Comparison of ENCODE assay signal across 9 cellular contexts in genomic region chr22:27866136-27867091, GRCh38. TPM values are rescaled to one million over a fixed set of nuclear protein-coding genes. Genes with fewer than 3 reads are reported as not detected.
A peak's percentile ranks its signal among the peaks of the same experiment; 100 is the strongest.
DNase-seq lines count a peak whose midpoint lies in the region; TF ChIP-seq lines count a peak whose summit lies in the region.
"Had no signal": no experiment of that assay in that cellular context is flagged by ENCODE, and none has a peak within 500 bp of the region (broad histone marks: within the 10 kb centered on the region; RNA-seq: fewer than 3 reads in every experiment).

No MANE protein-coding gene starts in this region.

- no peaks in the 10 kb centered on the region for H3K27me3 ChIP-seq in muscle layer of duodenum (ENCODE audit: low read depth, low read length)

- no peaks in the 10 kb centered on the region for H3K9me3 ChIP-seq in muscle layer of duodenum (ENCODE audit: control insufficient read depth in 1 of 2, low read length in 2 of 2)

- POLR2A ChIA-PET in GM10248 (lab: Yijun Ruan, JAX), result no interaction called here

- H3K4me1 ChIP-seq in muscle layer of duodenum (ENCODE audit: control insufficient read depth in 1 of 2, insufficient read depth in 2 of 2, low read length in 2 of 2), result peaks cover 34 to 35% of the 10 kb centered on the region in 2 donors

- H3K27ac ChIP-seq in muscle layer of duodenum (ENCODE audit: low read length), result peak overlapping the region; percentile 88

- peak overlapping the region in 1 of 2 donors; percentile 1 for H3K4me3 ChIP-seq in muscle layer of duodenum (ENCODE audit: low read depth in 1 of 2, low read length in 2 of 2)

- H3K36me3 ChIP-seq in muscle layer of duodenum (ENCODE audit: control insufficient read depth in 1 of 2, insufficient read depth in 2 of 2, low read length in 2 of 2), result peaks cover 0 to 25% of the 10 kb centered on the region in 2 donors

- CTCF ChIA-PET in GM10248 (lab: Yijun Ruan, JAX), result interaction anchor here (1.3 kb wide), 1 partner anchor 14 kb away, joined by 4 read pairs; no protein-coding TSS in a partner anchor

- DNase-seq in A172 (ENCODE audit: low spot score) (peak; percentile 35), M059J (ENCODE audit: low read depth) (peak; percentile 70), dedifferentiated amniotic fluid mesenchymal stem cell (ENCODE audit: extremely low spot score) (peak; percentile 98), GM10248 (ENCODE audit: extremely low spot score) (no peak), GM19238 (ENCODE audit: insufficient read length, low spot score) (no peak), dermis blood vessel endothelial cell (no peak)
- no peak for DNase-seq in activated CD4-positive, alpha-beta T cell treated with anti-CD3 and anti-CD28 coated beads for 48 hours
- DNase-seq: DMS153 had no signal

- TF ChIP-seq CTCF in GM10248 (IDR thresholded peaks at IDR 0.05; ENCODE audit: control extremely low read depth, extremely low read depth, low read depth, missing control alignments), result no peak

RNA-seq across cellular contexts. Expression of gene PITPNB, which starts 52.6 kb away (rescaled TPM):
- total RNA-seq in A172 (2014; rRNA removed; shearing (Covaris generic)), result 10.0 and 13.4 TPM in 2 replicates
- total RNA-seq in M059J (2014; rRNA removed; shearing (Covaris generic)), result 11.8 and 18.9 TPM in 2 replicates
- 32.0 and 50.9 TPM in 2 replicates for total RNA-seq in dermis blood vessel endothelial cell

Comparison
In these comparisons a context has a peak if more than half of its experiments do, and no peak if none do; other contexts are left out.
1. DNase-seq: peak in A172 (single experiment), M059J (single experiment) and dedifferentiated amniotic fluid mesenchymal stem cell (single experiment); none in GM10248 (single experiment), GM19238 (single experiment), dermis blood vessel endothelial cell (single experiment) and activated CD4-positive, alpha-beta T cell treated with anti-CD3 and anti-CD28 coated beads for 48 hours (single experiment).